In the genomic region with DNA sequence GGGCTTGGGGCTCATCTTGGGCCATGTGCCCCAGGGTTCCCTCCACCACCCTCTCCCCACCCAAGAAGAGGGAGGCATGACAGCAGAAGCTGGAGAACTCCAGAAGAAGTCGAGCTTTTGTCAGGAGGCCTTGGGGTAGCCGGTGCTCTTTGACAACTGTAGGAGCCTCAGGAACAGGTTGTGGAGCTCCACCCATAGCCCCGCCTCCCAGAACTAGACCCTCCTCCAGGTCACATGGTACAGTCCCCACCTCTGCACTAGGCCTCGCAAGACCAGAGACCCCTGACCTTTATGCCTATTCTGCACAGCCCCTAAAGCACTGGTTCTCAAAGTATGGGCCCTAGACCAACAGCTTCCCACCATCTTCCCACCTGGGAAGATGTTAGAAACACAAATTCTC, we compare ENCODE assay signal across 30 cellular contexts.
"Had no signal": no experiment of that assay in that cellular context is flagged by ENCODE, and none has a peak within 500 bp of the region (broad histone marks: within the 10 kb centered on the region; RNA-seq: fewer than 3 reads in every experiment).

No MANE protein-coding gene starts in this region.

- H3K4me3 ChIP-seq: adrenal gland, body of pancreas, breast epithelium had no signal

- H3K9me3 ChIP-seq: adrenal gland, body of pancreas, breast epithelium had no signal

- H3K27ac ChIP-seq: adrenal gland, body of pancreas, brain microvascular endothelial cell, breast epithelium, VCaP had no signal

- H3K4me1 ChIP-seq: adrenal gland, body of pancreas, breast epithelium had no signal

- FAIRE-seq: TTC549 had no signal

- H3K27me3 ChIP-seq: body of pancreas, brain microvascular endothelial cell had no signal

- DNase-seq: activated CD4-positive, alpha-beta memory T cell treated with anti-CD3 and anti-CD28 coated beads, Interleukin-2, amount 10 ng/mL, durations not matched to agents 7 days and 5 days; activated CD4-positive, alpha-beta T cell treated with anti-CD3 and anti-CD28 coated beads for 1 hour; activated CD4-positive, alpha-beta T cell treated with anti-CD3 and anti-CD28 coated beads for 36 hours; activated CD4-positive, alpha-beta T cell treated with anti-CD3 and anti-CD28 coated beads for 48 hours; activated CD4-positive, alpha-beta T cell treated with anti-CD3 and anti-CD28 coated beads, Interleukin-2, amount 10 ng/mL, durations not matched to agents 7 days and 5 days; activated CD4-positive, alpha-beta T cell treated with anti-CD3 and anti-CD28 coated beads, Interleukin-2, amount 50 U/mL, for 48 hours; activated CD4-positive, CD25-positive, alpha-beta regulatory T cell; activated CD8-positive, alpha-beta memory T cell treated with anti-CD3 and anti-CD28 coated beads for 24 hours; activated CD8-positive, alpha-beta memory T cell treated with anti-CD3 and anti-CD28 coated beads, Interleukin-2, amount 10 ng/mL, durations not matched to agents 7 days and 5 days; activated CD8-positive, alpha-beta memory T cell treated with anti-CD3 and anti-CD28 coated beads, Interleukin-2, amount 50 U/mL, for 48 hours; activated CD8-positive, alpha-beta T cell treated with anti-CD3 and anti-CD28 coated beads, Interleukin-2, amount 10 ng/mL, durations not matched to agents 7 days and 5 days; activated effector memory CD4-positive, alpha-beta T cell treated with Interleukin-2 at 50 U/mL for 16 hours; activated gamma-delta T cell; activated naive CD4-positive, alpha-beta T cell treated with anti-CD3 and anti-CD28 coated beads, Interleukin-2, amount 10 ng/mL, durations not matched to agents 7 days and 5 days; activated naive CD4-positive, alpha-beta T cell treated with Interleukin-2 at 50 U/mL for 16 hours; activated T-cell treated with anti-CD3 and anti-CD28 coated beads, Interleukin-2, amount 50 U/mL, for 24 hours; activated T-cell treated with anti-CD3 and anti-CD28 coated beads, Interleukin-2, amount 50 U/mL, for 48 hours; adrenal gland; amniotic stem cell; aorta; body of pancreas; brain microvascular endothelial cell; central memory CD4-positive, alpha-beta T cell; T-helper 1 cell; T-helper 2 cell; T-helper 9 cell had no signal

- ATAC-seq: activated CD4-positive, alpha-beta T cell treated with anti-CD3 and anti-CD28 coated beads for 36 hours; activated CD4-positive, CD25-positive, alpha-beta regulatory T cell treated with anti-CD3 and anti-CD28 coated beads, Interleukin-2, amount 50 U/mL, for 24 hours; activated CD8-positive, alpha-beta memory T cell treated with anti-CD3 and anti-CD28 coated beads, Interleukin-2, amount 10 ng/mL, durations not matched to agents 7 days and 5 days; activated CD8-positive, alpha-beta T cell treated with anti-CD3 and anti-CD28 coated beads, Interleukin-2, amount 10 ng/mL, durations not matched to agents 7 days and 5 days; body of pancreas had no signal

- H3K36me3 ChIP-seq: adrenal gland, brain microvascular endothelial cell, breast epithelium had no signal
